ENCODE assay signal across 1 cellular context in genomic region chr5:71455427-71456361, GRCh38.
TF ChIP-seq lines count a peak whose summit lies in the region.

Gene BDP1 (plus strand): TSS chr5:71455651. CDS start chr5:71455878, 227 bp downstream.

TF ChIP-seq in HepG2, 621 proteins besides CTCF, POLR2A, EP300 and RAD21 (continued from another document and continues in another):
- TF ChIP-seq ZNF800 (CRISPR knock-in tag; IDR thresholded peaks at IDR 0.05), result no peak
- TF ChIP-seq LRRFIP1 (CRISPR knock-in tag; conservative IDR thresholded peaks at IDR 0.05), result no peak
- no peak for TF ChIP-seq PHF21A (CRISPR knock-in tag; IDR thresholded peaks at IDR 0.05)
- TF ChIP-seq SP2 (CRISPR knock-in tag; IDR thresholded peaks at IDR 0.05), result no peak
- TF ChIP-seq FOSL1 (CRISPR knock-in tag; IDR thresholded peaks at IDR 0.05; ENCODE audit: borderline replicate concordance), result no peak
- TF ChIP-seq GPN1 (CRISPR knock-in tag; IDR thresholded peaks at IDR 0.05; ENCODE audit: borderline replicate concordance), result no peak
- TF ChIP-seq JUND (CRISPR knock-in tag; IDR thresholded peaks at IDR 0.05), result peak; percentile 88
- no peak for TF ChIP-seq ZFP36L2 (CRISPR knock-in tag; IDR thresholded peaks at IDR 0.05)
- no peak for TF ChIP-seq FOXO1 (CRISPR knock-in tag; IDR thresholded peaks at IDR 0.05)
- TF ChIP-seq ZNF547 (CRISPR knock-in tag; IDR thresholded peaks at IDR 0.05), result peak; percentile 65; the same call in 1 of the 2 replicates
- peak; percentile 37; the same call in 1 of the 2 replicates for TF ChIP-seq ZMYM3 (CRISPR knock-in tag; IDR thresholded peaks at IDR 0.05)
- no peak for TF ChIP-seq GRHL1 (CRISPR knock-in tag; conservative IDR thresholded peaks at IDR 0.05)
- TF ChIP-seq ZNF576 (CRISPR knock-in tag; IDR thresholded peaks at IDR 0.05), result no peak
- no peak for TF ChIP-seq ZBTB8A (CRISPR knock-in tag; IDR thresholded peaks at IDR 0.05; ENCODE audit: borderline replicate concordance, low read depth)
- TF ChIP-seq ZNF446 (CRISPR knock-in tag; IDR thresholded peaks at IDR 0.05), result no peak
- TF ChIP-seq KDM6A (CRISPR knock-in tag; IDR thresholded peaks at IDR 0.05; ENCODE audit: low read depth), result no peak
- no peak for TF ChIP-seq ZNF878 (CRISPR knock-in tag; IDR thresholded peaks at IDR 0.05)
- TF ChIP-seq ZFX (CRISPR knock-in tag; IDR thresholded peaks at IDR 0.05; ENCODE audit: low read depth), result peak; percentile 90
- no peak for TF ChIP-seq ZNF3 (CRISPR knock-in tag; IDR thresholded peaks at IDR 0.05)
- peak; percentile 77 for TF ChIP-seq KDM3A (CRISPR knock-in tag; IDR thresholded peaks at IDR 0.05; ENCODE audit: low read depth)
- TF ChIP-seq ZNF746 (CRISPR knock-in tag; IDR thresholded peaks at IDR 0.05), result no peak
- no peak; the same call in 1 of the 2 replicates for TF ChIP-seq NFE2L1 (CRISPR knock-in tag; IDR thresholded peaks at IDR 0.05; ENCODE audit: borderline replicate concordance)
- TF ChIP-seq PHF8 (CRISPR knock-in tag; IDR thresholded peaks at IDR 0.05), result peak; percentile 83
- peak; percentile 69 for TF ChIP-seq AGO2 (optimal IDR thresholded peaks at IDR 0.05; ENCODE audit: low read depth, low read length)
- peak; percentile 75; the same call in 1 of the 2 replicates for TF ChIP-seq TARDBP (CRISPR knock-in tag; IDR thresholded peaks at IDR 0.05)
- TF ChIP-seq ZNF574 (CRISPR knock-in tag; IDR thresholded peaks at IDR 0.05), result peak; percentile 83
- TF ChIP-seq ZNF468 (CRISPR knock-in tag; IDR thresholded peaks at IDR 0.05), result no peak
- TF ChIP-seq GABPA (IDR thresholded peaks at IDR 0.05; ENCODE audit: low read depth, low read length), result no peak
- TF ChIP-seq GABPA (CRISPR knock-in tag; IDR thresholded peaks at IDR 0.05; ENCODE audit: low read depth), result peak; percentile 67
- TF ChIP-seq TFDP1 (CRISPR knock-in tag; IDR thresholded peaks at IDR 0.05; ENCODE audit: borderline replicate concordance), result peak; percentile 63; the same call in 1 of the 2 replicates
- no peak for TF ChIP-seq ZSCAN9 (CRISPR knock-in tag; IDR thresholded peaks at IDR 0.05; ENCODE audit: borderline replicate concordance)
- no peak for TF ChIP-seq HINFP (CRISPR knock-in tag; IDR thresholded peaks at IDR 0.05; ENCODE audit: low read depth)
- TF ChIP-seq RXRB (CRISPR knock-in tag; IDR thresholded peaks at IDR 0.05; ENCODE audit: borderline replicate concordance), result no peak
- TF ChIP-seq USF2 (IDR thresholded peaks at IDR 0.05; ENCODE audit: low read depth, low read length), result no peak
- no peak for TF ChIP-seq USF2 (CRISPR knock-in tag; IDR thresholded peaks at IDR 0.05; ENCODE audit: borderline replicate concordance)
- no peak for TF ChIP-seq ZFP37 (CRISPR knock-in tag; IDR thresholded peaks at IDR 0.05; ENCODE audit: borderline replicate concordance)
- TF ChIP-seq ZNF761 (CRISPR knock-in tag; conservative IDR thresholded peaks at IDR 0.05), result peak; percentile 73; the same call in 1 of the 2 replicates
- no peak for TF ChIP-seq ZNF839 (CRISPR knock-in tag; IDR thresholded peaks at IDR 0.05; ENCODE audit: borderline replicate concordance)
- TF ChIP-seq ZMYM4 (CRISPR knock-in tag; IDR thresholded peaks at IDR 0.05), result peak; percentile 91
- peak; percentile 22; the same call in 1 of the 2 replicates for TF ChIP-seq ZNF816 (CRISPR knock-in tag; IDR thresholded peaks at IDR 0.05; ENCODE audit: borderline replicate concordance)
- peak; percentile 47; the same call in 1 of the 2 replicates for TF ChIP-seq HIVEP1 (CRISPR knock-in tag; IDR thresholded peaks at IDR 0.05)
- no peak; the same call in 1 of the 2 replicates for TF ChIP-seq ZFP90 (CRISPR knock-in tag; IDR thresholded peaks at IDR 0.05; ENCODE audit: borderline replicate concordance)
- TF ChIP-seq ZNF589 (CRISPR knock-in tag; conservative IDR thresholded peaks at IDR 0.05), result no peak
- no peak for TF ChIP-seq PTBP1 (IDR thresholded peaks at IDR 0.05; ENCODE audit: low read depth, low read length, poor library complexity, severe bottlenecking)
- peak; percentile 28 for TF ChIP-seq ZNF274 (CRISPR knock-in tag; IDR thresholded peaks at IDR 0.05)
- peak; percentile 46; the same call in 1 of the 2 replicates for TF ChIP-seq ZBTB38 (CRISPR knock-in tag; IDR thresholded peaks at IDR 0.05)
- peak; percentile 59; the same call in 1 of the 2 replicates for TF ChIP-seq MEF2D (CRISPR knock-in tag; IDR thresholded peaks at IDR 0.05)
- TF ChIP-seq SMAD9 (CRISPR knock-in tag; IDR thresholded peaks at IDR 0.05), result no peak
- peak; percentile 49; the same call in 1 of the 2 replicates for TF ChIP-seq KAT7 (CRISPR knock-in tag; IDR thresholded peaks at IDR 0.05; ENCODE audit: borderline replicate concordance)
- TF ChIP-seq FOSL2 (CRISPR knock-in tag; IDR thresholded peaks at IDR 0.05), result peak; percentile 75
- TF ChIP-seq ZNF543 (CRISPR knock-in tag; IDR thresholded peaks at IDR 0.05), result no peak
- TF ChIP-seq ZNF496 (CRISPR knock-in tag; IDR thresholded peaks at IDR 0.05; ENCODE audit: insufficient replicate concordance), result no peak
- TF ChIP-seq ZBTB34 (CRISPR knock-in tag; IDR thresholded peaks at IDR 0.05), result no peak
- TF ChIP-seq DNMT1 (CRISPR knock-in tag; IDR thresholded peaks at IDR 0.05), result no peak
- TF ChIP-seq HCFC1 (IDR thresholded peaks at IDR 0.05; ENCODE audit: low read depth, low read length), result peak; percentile 80
